Comparison of ENCODE assay signal across 28 cellular contexts in the genomic region with DNA sequence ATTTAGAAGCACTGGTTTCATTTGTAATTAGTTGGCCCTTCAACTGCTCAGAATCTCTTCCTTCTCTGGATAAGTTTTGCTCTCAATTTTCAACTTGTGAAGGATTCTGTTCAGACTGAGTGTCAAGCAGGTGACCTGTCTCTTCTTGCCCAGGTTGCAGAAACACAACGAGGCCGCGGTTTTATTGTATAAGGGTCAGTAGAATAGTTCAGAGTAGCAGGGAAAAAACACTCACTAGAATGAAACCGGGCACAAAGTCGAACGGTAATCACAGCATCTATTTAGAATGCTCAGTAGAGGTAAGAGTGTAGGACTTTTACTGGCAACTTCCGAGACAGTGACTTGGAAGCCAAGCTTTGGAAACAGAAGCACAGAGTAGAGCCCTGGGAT.
"Had no signal": no experiment of that assay in that cellular context is flagged by ENCODE, and none has a peak within 500 bp of the region (broad histone marks: within the 10 kb centered on the region; RNA-seq: fewer than 3 reads in every experiment).

No MANE protein-coding gene starts in this region.

- H3K4me3 ChIP-seq: ascending aorta, body of pancreas had no signal

- H3K9me3 Mint-ChIP-seq: activated naive CD4-positive, alpha-beta T cell treated with anti-CD3 and anti-CD28 coated beads, Interleukin-2, amount 50 U/mL, for 72 hours; activated naive CD8-positive, alpha-beta T cell treated with anti-CD3 and anti-CD28 coated beads, Interleukin-2, amount 50 U/mL, for 24 hours; activated T-cell treated with anti-CD3 and anti-CD28 coated beads, Interleukin-2, amount 50 U/mL, for 4 hours; T-helper 1 cell treated with Interleukin-12 subunit alpha and Interleukin-12 subunit beta and Interleukin-4 antibody, amounts not matched to agents 30 μg/mL and 1 μg/mL, for 36 hours had no signal

- H3K4me1 Mint-ChIP-seq: WTC11 had no signal

- H3K9ac ChIP-seq: KMS-11 had no signal

- H3K36me3 ChIP-seq: ascending aorta had no signal

- H3K27ac ChIP-seq: body of pancreas, KMS-11 had no signal

- H3K4me3 Mint-ChIP-seq: activated CD8-positive, alpha-beta memory T cell treated with anti-CD3 and anti-CD28 coated beads, Interleukin-2, amount 10 ng/mL, durations not matched to agents 7 days and 5 days; activated naive CD8-positive, alpha-beta T cell treated with anti-CD3 and anti-CD28 coated beads, Interleukin-2, amount 50 U/mL, for 24 hours; activated T-cell treated with anti-CD3 and anti-CD28 coated beads, Interleukin-2, amount 50 U/mL, for 4 hours; IgD-negative memory B cell; T-helper 1 cell treated with Interleukin-12 subunit alpha and Interleukin-12 subunit beta and Interleukin-4 antibody, amounts not matched to agents 30 μg/mL and 1 μg/mL, for 36 hours; WTC11 had no signal

- H3K9me3 ChIP-seq: ascending aorta, body of pancreas had no signal

- H3K27me3 Mint-ChIP-seq: activated naive CD8-positive, alpha-beta T cell treated with anti-CD3 and anti-CD28 coated beads, Interleukin-2, amount 50 U/mL, for 24 hours; IgD-negative memory B cell had no signal

- ATAC-seq: activated CD8-positive, alpha-beta memory T cell treated with anti-CD3 and anti-CD28 coated beads, Interleukin-2, amount 10 ng/mL, durations not matched to agents 7 days and 5 days; activated naive CD4-positive, alpha-beta T cell treated with anti-CD3 and anti-CD28 coated beads, Interleukin-2, amount 50 U/mL, for 72 hours; activated naive CD8-positive, alpha-beta T cell treated with anti-CD3 and anti-CD28 coated beads, Interleukin-2, amount 50 U/mL, for 24 hours; activated T-cell treated with anti-CD3 and anti-CD28 coated beads, Interleukin-2, amount 50 U/mL, for 4 hours; body of pancreas; PC-3; WTC11 had no signal

- H3K36me3 Mint-ChIP-seq: activated CD8-positive, alpha-beta memory T cell treated with anti-CD3 and anti-CD28 coated beads, Interleukin-2, amount 10 ng/mL, durations not matched to agents 7 days and 5 days; activated naive CD4-positive, alpha-beta T cell treated with anti-CD3 and anti-CD28 coated beads, Interleukin-2, amount 50 U/mL, for 72 hours; IgD-negative memory B cell; WTC11 had no signal

- FAIRE-seq: RCC 7860 had no signal

- DNase-seq: activated CD4-positive, alpha-beta T cell treated with anti-CD3 and anti-CD28 coated beads for 48 hours; activated CD4-positive, alpha-beta T cell treated with anti-CD3 and anti-CD28 coated beads, Interleukin-2, amount 50 U/mL, for 4 hours; activated CD4-positive, CD25-positive, alpha-beta regulatory T cell treated with anti-CD3 and anti-CD28 coated beads, Interleukin-2, amount 50 U/mL, for 72 hours; activated CD8-positive, alpha-beta memory T cell treated with anti-CD3 and anti-CD28 coated beads, Interleukin-2, amount 10 ng/mL, durations not matched to agents 7 days and 5 days; activated effector memory CD4-positive, alpha-beta T cell treated with anti-CD3 and anti-CD28 coated beads, Interleukin-2, amount 50 U/mL, for 16 hours; activated naive CD4-positive, alpha-beta T cell treated with Interleukin-2 at 50 U/mL for 16 hours; activated naive CD8-positive, alpha-beta T cell treated with anti-CD3 and anti-CD28 coated beads, Interleukin-2, amount 50 U/mL, for 24 hours; activated T-cell treated with anti-CD3 and anti-CD28 coated beads, Interleukin-2, amount 50 U/mL, for 4 hours; amniotic stem cell; body of pancreas; NCI-H1092; NCI-H1417; NCI-H1930; NCI-H2171; NCI-H226; NCI-H510A; NCI-H526 treated with DMSO at 0.1 percent for 48 hours; NCI-H82; PC-3; SHP77 treated with DMSO at 0.1 percent for 48 hours; T-helper 9 cell had no signal

- H3K27me3 ChIP-seq: ascending aorta, body of pancreas had no signal

- H3K27ac Mint-ChIP-seq: activated CD8-positive, alpha-beta memory T cell treated with anti-CD3 and anti-CD28 coated beads, Interleukin-2, amount 10 ng/mL, durations not matched to agents 7 days and 5 days; activated naive CD4-positive, alpha-beta T cell treated with anti-CD3 and anti-CD28 coated beads, Interleukin-2, amount 50 U/mL, for 72 hours; activated naive CD8-positive, alpha-beta T cell treated with anti-CD3 and anti-CD28 coated beads, Interleukin-2, amount 50 U/mL, for 24 hours; IgD-negative memory B cell; T-helper 1 cell treated with Interleukin-12 subunit alpha and Interleukin-12 subunit beta and Interleukin-4 antibody, amounts not matched to agents 30 μg/mL and 1 μg/mL, for 36 hours; WTC11 had no signal

- H3K4me2 ChIP-seq: KMS-11 had no signal
